In the genomic region with DNA sequence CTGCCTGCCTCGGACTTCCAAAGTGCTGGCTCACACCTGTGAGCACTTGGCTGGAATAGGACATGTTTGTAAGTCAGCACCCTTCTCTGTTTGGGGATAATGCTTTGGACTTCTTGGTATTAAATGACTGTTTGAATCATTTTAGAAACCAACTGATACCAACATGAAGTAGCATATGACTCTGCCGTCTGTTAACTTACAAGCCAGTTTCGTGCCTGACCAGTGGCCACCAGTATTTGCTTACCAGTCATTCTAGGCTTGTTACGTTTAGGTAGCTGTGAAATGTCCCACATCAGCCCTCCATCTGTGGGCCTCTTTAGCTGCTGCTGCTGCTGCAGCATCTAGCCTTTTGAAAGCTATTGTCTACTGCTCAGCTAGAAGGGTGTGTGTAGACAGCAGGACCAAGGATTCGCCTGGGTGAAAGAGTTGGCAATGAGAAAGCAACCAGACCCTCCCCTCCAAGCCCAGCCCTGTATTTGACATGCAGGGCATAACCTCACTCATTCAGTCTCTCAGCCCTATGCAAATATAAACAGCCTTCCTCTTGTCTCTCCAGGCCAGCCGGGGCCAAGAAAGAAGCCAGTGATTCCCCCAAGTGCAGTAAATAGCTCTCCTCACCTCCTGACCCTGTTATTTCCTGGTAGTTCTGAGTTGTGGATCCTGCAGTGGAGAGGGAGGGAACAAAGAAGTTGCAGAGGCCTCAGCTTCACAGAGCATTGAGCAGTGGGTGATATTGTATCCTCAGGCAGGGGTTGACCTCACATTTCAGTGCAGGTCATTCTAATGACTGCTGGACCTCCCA, we compare ENCODE assay signal across 8 cellular contexts. TPM values are rescaled to one million over a fixed set of nuclear protein-coding genes. Genes with fewer than 3 reads are reported as not detected.
DNase-seq lines count a peak whose midpoint lies in the region; ATAC-seq and TF ChIP-seq lines count a peak whose summit lies in the region.

No MANE protein-coding gene starts in this region.

- BruUV-seq in A673 (replicated peaks; lab: Mats Ljungman, UMichigan) = no TSS peak

- ATAC-seq in GM19397 (IDR thresholded peaks at IDR 0.05; ENCODE audit: unreplicated experiment) = peak; percentile 79
- ATAC-seq in HG03280 (IDR thresholded peaks at IDR 0.05; ENCODE audit: unreplicated experiment) = peak; percentile 89
- ATAC-seq in left lung = peak; percentile 82

- H3K9me3 ChIP-seq in A673 (ENCODE audit: low read depth, low read length, poor library complexity, severe bottlenecking) (no peaks in the 10 kb centered on the region), left lung (no peaks in the 10 kb centered on the region)

- POLR2A ChIA-PET in A673 (lab: Charles Lee; ENCODE audit: low non-redundant PET) = no interaction called here

- CTCF ChIA-PET in A673 (lab: Charles Lee) = no interaction called here

- DNase-seq in A673 (ENCODE audit: low spot score) (no peak), left lung (no peak), amniotic stem cell (lab: John Stamatoyannopoulos, UW) (no peak), GM03348 (ENCODE audit: low spot score) (no peak)
- no peak for DNase-seq in activated CD4-positive, alpha-beta T cell treated with anti-CD3 and anti-CD28 coated beads for 4 hours

- H3K36me3 ChIP-seq in A673 (ENCODE audit: insufficient read depth, low read length, poor library complexity, severe bottlenecking) (no peaks in the 10 kb centered on the region), left lung (peaks cover 0 to 7% of the 10 kb centered on the region in 2 donors)

- H3K27ac ChIP-seq in A673 (ENCODE audit: low read depth, low read length, poor library complexity, severe bottlenecking) (peak overlapping the region; percentile 1), angular gyrus (ENCODE audit: low read depth, low read length) (peak overlapping the region; percentile 6), left lung (peak overlapping the region in 1 of 2 donors; percentile 28)

- H3K4me3 ChIP-seq in A673 (ENCODE audit: low read depth, low read length, poor library complexity, severe bottlenecking) (no peak overlapping the region), left lung (no peak overlapping the region)

- H3K4me1 ChIP-seq in A673 (ENCODE audit: insufficient read depth, low read length, poor library complexity, severe bottlenecking) (no peaks in the 10 kb centered on the region), left lung (peaks cover 8 to 45% of the 10 kb centered on the region in 2 donors)

- no peaks in the 10 kb centered on the region for H3K27me3 ChIP-seq in A673 (replicated peaks; ENCODE audit: insufficient read depth, low read depth, low read length, poor library complexity)
- no peaks in the 10 kb centered on the region for H3K27me3 ChIP-seq in left lung

- intact Hi-C loops in A673 (cut with micrococcal nuclease; ENCODE audit: unreplicated experiment) = no loop called here
- intact Hi-C loops in left lung (cut with DNase I) = no loop called here

- TF ChIP-seq CTCF in A673 (conservative IDR thresholded peaks at IDR 0.05; ENCODE audit: low read depth, low read length) (no peak), left lung (IDR thresholded peaks at IDR 0.05) (no peak)

RNA-seq across cellular contexts. Expression of a gene that starts 51.0 kb away (rescaled TPM):
- 17.9 and 23.0 TPM in 2 replicates for total RNA-seq in A673 (2021)
- 1 to 10 TPM; 8.8 to 9.6 TPM for total RNA-seq in left lung

RNA-seq across cellular contexts. Expression of a gene that starts 51.1 kb away (rescaled TPM):
- total RNA-seq in A673 (2021) = 1,911 and 1,939 TPM in 2 replicates
- total RNA-seq in left lung = 1,000 to 10,000 TPM; 1,425 to 1,431 TPM
